Comparison of ENCODE assay signal across 8 cellular contexts in the genomic region with DNA sequence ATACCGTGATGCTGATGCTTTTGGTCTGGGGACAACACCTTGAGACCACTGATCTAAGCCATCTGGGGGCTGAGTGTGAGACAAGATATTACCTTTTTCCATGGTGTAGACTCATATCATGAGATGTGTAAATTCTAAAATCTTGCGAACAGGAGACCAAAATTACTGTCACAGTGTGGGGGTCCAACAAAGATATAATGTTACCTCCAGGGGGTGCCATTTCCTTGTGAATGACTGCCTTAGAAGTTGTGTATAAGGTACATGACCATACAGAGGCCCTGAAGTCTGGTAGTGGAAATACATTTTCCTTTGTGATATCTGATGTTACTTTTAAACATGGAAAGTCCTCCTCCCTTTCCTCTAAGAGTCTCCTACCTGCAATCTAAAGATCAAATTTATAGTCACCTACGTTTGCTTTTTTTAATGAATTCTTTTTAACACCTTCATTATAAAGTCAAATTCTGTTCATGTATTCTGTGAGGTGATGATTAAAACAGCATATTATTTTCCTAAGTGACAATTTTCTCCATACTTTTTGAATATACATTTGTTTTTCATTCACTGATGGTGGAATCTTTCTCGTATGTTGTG.
DNase-seq lines count a peak whose midpoint lies in the region; ATAC-seq and TF ChIP-seq lines count a peak whose summit lies in the region.

No MANE protein-coding gene starts in this region.

- H3K9me3 ChIP-seq in AG04450 (ENCODE audit: control insufficient read depth, insufficient read depth, low read length) (no peaks in the 10 kb centered on the region), aorta (ENCODE audit: control insufficient read depth, low read length) (no peaks in the 10 kb centered on the region)

- POLR2A ChIA-PET in AG04450 (lab: Yijun Ruan, JAX): no interaction called here

- ATAC-seq in GM18502 (IDR thresholded peaks at IDR 0.05; ENCODE audit: poor library complexity, unreplicated experiment) (peak; percentile 83), HG03571 (IDR thresholded peaks at IDR 0.05; ENCODE audit: unreplicated experiment) (peak; percentile 56), HG03469 (IDR thresholded peaks at IDR 0.05; ENCODE audit: unreplicated experiment) (no peak), aorta (ENCODE audit: low FRiP score) (no peak)

- DNase-seq in AG04450 (ENCODE audit: low read depth, low spot score) (no peak), SK-N-DZ (ENCODE audit: low spot score) (peak; percentile 68), foreskin fibroblast (peak; percentile 42 to 78), renal cortical epithelial cell (ENCODE audit: low read depth) (peak; percentile 43), aorta (no peak)

- H3K27me3 ChIP-seq in AG04450 (ENCODE audit: control insufficient read depth, insufficient read depth, low read length) (no peaks in the 10 kb centered on the region), aorta (ENCODE audit: control insufficient read depth in 1 of 2, insufficient read depth in 2 of 2, low read length in 1 of 2) (no peaks in the 10 kb centered on the region)

- H3K4me3 ChIP-seq in AG04450 (ENCODE audit: low read depth, low read length) (no peak overlapping the region), foreskin fibroblast (ENCODE audit: low read depth in 1 of 2, low read length in 2 of 2) (no peak overlapping the region), aorta (ENCODE audit: low read length in 2 of 2) (no peak overlapping the region)

- intact Hi-C loops in aorta (cut with DNase I): loop anchor here (2.0 to 5.0 kb wide), 2 partner anchors 1225 to 1231 kb away; no protein-coding TSS in a partner anchor

- no peaks in the 10 kb centered on the region for H3K36me3 ChIP-seq in aorta (ENCODE audit: control insufficient read depth in 1 of 2, insufficient read depth in 2 of 2, low read length in 1 of 2)

- H3K4me1 ChIP-seq in aorta (ENCODE audit: control insufficient read depth in 1 of 2, insufficient read depth in 2 of 2, low read length in 2 of 2): no peaks in the 10 kb centered on the region

- H3K27ac ChIP-seq in AG04450 (ENCODE audit: low read depth, low read length): no peak overlapping the region
- H3K27ac ChIP-seq in aorta (ENCODE audit: low read depth in 1 of 2, low read length in 2 of 2): no peak overlapping the region

- CTCF ChIA-PET in AG04450 (lab: Charles Lee): interaction anchor here (1.6 to 5.4 kb wide), 3 partner anchors 131 to 1227 kb away, joined by 8 to 62 read pairs (median 18); no protein-coding TSS in a partner anchor

- 83 to 91% methylated on average over 4 of the region's 4 CpGs for whole genome bisulfite sequencing in aorta, 2 donors

- peak; percentile 65 for TF ChIP-seq CTCF in AG04450 (IDR thresholded peaks at IDR 0.05; ENCODE audit: low read depth, low read length)
- peak; percentile 36 for TF ChIP-seq CTCF in foreskin fibroblast (IDR thresholded peaks at IDR 0.05; ENCODE audit: low read depth, low read length)

Comparison
In these comparisons a context has a peak if more than half of its experiments do, and no peak if none do; other contexts are left out.
1. DNase-seq: peak in SK-N-DZ (single experiment), foreskin fibroblast (2 of 2) and renal cortical epithelial cell (single experiment); none in AG04450 (single experiment) and aorta (0 of 2).
2. ATAC-seq: peak in GM18502 (single experiment) and HG03571 (single experiment); none in HG03469 (single experiment) and aorta (single experiment).